ENCODE assay signal across 27 cellular contexts in genomic region chr12:101929365-101930041, GRCh38. TPM values are rescaled to one million over a fixed set of nuclear protein-coding genes. Genes with fewer than 3 reads are reported as not detected.
A peak's percentile ranks its signal among the peaks of the same experiment; 100 is the strongest.
DNase-seq lines count a peak whose midpoint lies in the region; ATAC-seq and TF ChIP-seq lines count a peak whose summit lies in the region.
"Had no signal": no experiment of that assay in that cellular context is flagged by ENCODE, and none has a peak within 500 bp of the region (broad histone marks: within the 10 kb centered on the region; RNA-seq: fewer than 3 reads in every experiment).

No MANE protein-coding gene starts in this region.

- H3K4me3 ChIP-seq in OCI-LY3 (ENCODE audit: low read length) (peak overlapping the region; percentile 85), gastrocnemius medialis (no peak overlapping the region)
- H3K4me3 ChIP-seq: cardiac muscle cell, lung, Peyer's patch, psoas muscle, SJSA1, thyroid gland had no signal

- no peak for DNase-seq in stimulated activated naive CD8-positive, alpha-beta T cell treated with anti-CD3 and anti-CD28 coated beads, Interleukin-15, Interleukin-2, amounts not matched to agents 100 U/mL and 50 U/mL, for 24 hours
- no peak for DNase-seq in stimulated activated naive CD8-positive, alpha-beta T cell treated with anti-CD3 and anti-CD28 coated beads, Interleukin-15, amount 100 ng/mL, for 72 hours
- no peak for DNase-seq in gastrocnemius medialis
- no peak for DNase-seq in AG08396 (ENCODE audit: low spot score)
- DNase-seq in NK-92 (lab: John Stamatoyannopoulos, UW; ENCODE audit: unreplicated experiment) = no peak
- no peak for DNase-seq in foreskin melanocyte
- DNase-seq: activated CD8-positive, alpha-beta memory T cell treated with anti-CD3 and anti-CD28 coated beads for 24 hours; activated naive CD4-positive, alpha-beta T cell treated with anti-CD3 and anti-CD28 coated beads for 36 hours; activated T-cell treated with anti-CD3 and anti-CD28 coated beads, Interleukin-2, amount 50 U/mL, for 4 hours; cortex of kidney; DMS79 treated with DMSO at 0.1 percent for 48 hours; kidney glomerular epithelial cell; NCI-H1105 treated with DMSO at 0.1 percent for 48 hours; NCI-H2029 treated with DMSO at 0.1 percent for 48 hours; NCI-H446; NK-92 treated with Interleukin-12 subunit alpha and Interleukin-12 subunit beta, amount 100 ng/mL, for 24 hours; Peyer's patch; psoas muscle; T-helper 1 cell; thyroid gland had no signal

- H3K4me2 ChIP-seq in OCI-LY3 (ENCODE audit: low read length) = peak overlapping the region; percentile 81

- no peaks in the 10 kb centered on the region for H3K9me3 Mint-ChIP-seq in stimulated activated naive CD8-positive, alpha-beta T cell treated with anti-CD3 and anti-CD28 coated beads, Interleukin-15, amount 100 ng/mL, for 72 hours
- H3K9me3 Mint-ChIP-seq: activated naive CD4-positive, alpha-beta T cell treated with anti-CD3 and anti-CD28 coated beads for 36 hours; activated T-cell treated with anti-CD3 and anti-CD28 coated beads, Interleukin-2, amount 50 U/mL, for 4 hours; stimulated activated effector memory CD8-positive, alpha-beta T cell treated with anti-CD3 and anti-CD28 coated beads, Interleukin-12 subunit alpha, Interleukin-12 subunit beta, amount 100 ng/mL, for 72 hours had no signal

- no peaks in the 10 kb centered on the region for H4K20me1 ChIP-seq in OCI-LY3 (ENCODE audit: insufficient read depth, low read length)

- peaks cover 48% of the 10 kb centered on the region for H3K27me3 Mint-ChIP-seq in stimulated activated naive CD8-positive, alpha-beta T cell treated with anti-CD3 and anti-CD28 coated beads, Interleukin-15, amount 100 ng/mL, for 72 hours

- H3K9me3 ChIP-seq in OCI-LY3 (ENCODE audit: insufficient read depth, low read length) (no peaks in the 10 kb centered on the region), gastrocnemius medialis (no peaks in the 10 kb centered on the region)
- H3K9me3 ChIP-seq: Peyer's patch, psoas muscle, SJSA1, thyroid gland had no signal

- TF ChIP-seq POLR2A in gastrocnemius medialis (IDR thresholded peaks at IDR 0.05) = no peak

- no peak overlapping the region for H3K27ac Mint-ChIP-seq in stimulated activated naive CD8-positive, alpha-beta T cell treated with anti-CD3 and anti-CD28 coated beads, Interleukin-15, amount 100 ng/mL, for 72 hours
- H3K27ac Mint-ChIP-seq: activated naive CD4-positive, alpha-beta T cell treated with anti-CD3 and anti-CD28 coated beads for 36 hours; stimulated activated effector memory CD8-positive, alpha-beta T cell treated with anti-CD3 and anti-CD28 coated beads, Interleukin-12 subunit alpha, Interleukin-12 subunit beta, amount 100 ng/mL, for 72 hours had no signal

- H3K27ac ChIP-seq in OCI-LY3 (ENCODE audit: low read length) (peak overlapping the region; percentile 93), gastrocnemius medialis (no peak overlapping the region)
- H3K27ac ChIP-seq: cardiac muscle cell, Peyer's patch, psoas muscle, SJSA1, thyroid gland had no signal

- peaks cover 7% of the 10 kb centered on the region for H3K4me1 Mint-ChIP-seq in stimulated activated naive CD8-positive, alpha-beta T cell treated with anti-CD3 and anti-CD28 coated beads, Interleukin-15, amount 100 ng/mL, for 72 hours

- ATAC-seq in stimulated activated naive CD8-positive, alpha-beta T cell treated with anti-CD3 and anti-CD28 coated beads, Interleukin-15, Interleukin-2, amounts not matched to agents 100 U/mL and 50 U/mL, for 24 hours = peak; percentile 6
- no peak for ATAC-seq in stimulated activated naive CD8-positive, alpha-beta T cell treated with anti-CD3 and anti-CD28 coated beads, Interleukin-15, amount 100 ng/mL, for 72 hours
- ATAC-seq in GM19463 (IDR thresholded peaks at IDR 0.05; ENCODE audit: unreplicated experiment) (peak; percentile 25), gastrocnemius medialis (no peak)
- ATAC-seq: activated T-cell treated with anti-CD3 and anti-CD28 coated beads, Interleukin-2, amount 50 U/mL, for 4 hours; HCT116; psoas muscle had no signal

- intact Hi-C loops in gastrocnemius medialis (cut with DNase I; ENCODE audit: low total_unique reads) = loop anchor here (10.0 kb wide), 1 partner anchor 755 kb away; no protein-coding TSS in a partner anchor

- peaks cover 83% of the 10 kb centered on the region for H3K4me1 ChIP-seq in OCI-LY3 (ENCODE audit: low read length)
- no peaks in the 10 kb centered on the region for H3K4me1 ChIP-seq in gastrocnemius medialis
- H3K4me1 ChIP-seq: Peyer's patch, psoas muscle, SJSA1, thyroid gland had no signal

- peaks cover 32% of the 10 kb centered on the region for H3K79me2 ChIP-seq in OCI-LY3 (ENCODE audit: low read length)

- H3K27me3 ChIP-seq in OCI-LY3 (ENCODE audit: low read depth, low read length) = no peaks in the 10 kb centered on the region
- H3K27me3 ChIP-seq in gastrocnemius medialis = no peaks in the 10 kb centered on the region
- H3K27me3 ChIP-seq: cardiac muscle cell, Peyer's patch, SJSA1, thyroid gland had no signal

- H2AFZ ChIP-seq in OCI-LY3 (ENCODE audit: low read depth, low read length) = no peak overlapping the region

- H3K9ac ChIP-seq in OCI-LY3 (ENCODE audit: low read length) = peak overlapping the region; percentile 89

- in situ Hi-C loops in gastrocnemius medialis (cut with MboI; ENCODE audit: low sequenced_read_pairs in 4 of 4) = loop anchor here (25.0 kb wide), 2 partner anchors 558 to 833 kb away; partner anchors contain the start of gene IGF1 (in 3 of the 4)

- H3K36me3 ChIP-seq in OCI-LY3 (replicated peaks; ENCODE audit: low read depth, low read length) (peaks cover 37% of the 10 kb centered on the region), gastrocnemius medialis (no peaks in the 10 kb centered on the region)
- H3K36me3 ChIP-seq: cardiac muscle cell, Peyer's patch, SJSA1, thyroid gland had no signal

- no peak overlapping the region for H3K4me3 Mint-ChIP-seq in stimulated activated naive CD8-positive, alpha-beta T cell treated with anti-CD3 and anti-CD28 coated beads, Interleukin-15, amount 100 ng/mL, for 72 hours
- H3K4me3 Mint-ChIP-seq: activated naive CD4-positive, alpha-beta T cell treated with anti-CD3 and anti-CD28 coated beads for 36 hours; activated T-cell treated with anti-CD3 and anti-CD28 coated beads, Interleukin-2, amount 50 U/mL, for 4 hours; stimulated activated effector memory CD8-positive, alpha-beta T cell treated with anti-CD3 and anti-CD28 coated beads, Interleukin-12 subunit alpha, Interleukin-12 subunit beta, amount 100 ng/mL, for 72 hours had no signal

- TF ChIP-seq CTCF in OCI-LY3 (IDR thresholded peaks at IDR 0.05; ENCODE audit: low read depth, low read length) (no peak; the same call in 1 of the 2 replicates), gastrocnemius medialis (IDR thresholded peaks at IDR 0.05 in 4 of 5, conservative IDR thresholded peaks at IDR 0.05 in 1 of 5) (no peak)

RNA-seq across cellular contexts. Expression of gene DRAM1, which starts 52.1 kb away (rescaled TPM):
- 1 to 10 TPM; 2.9 to 7.2 (median 4.1) TPM for total RNA-seq in gastrocnemius medialis

Comparison
In these comparisons a context has a peak if more than half of its experiments do, and no peak if none do; other contexts are left out.
1. ATAC-seq: peak in stimulated activated naive CD8-positive, alpha-beta T cell treated with anti-CD3 and anti-CD28 coated beads, Interleukin-15, Interleukin-2, amounts not matched to agents 100 U/mL and 50 U/mL, for 24 hours (single experiment) and GM19463 (single experiment); none in stimulated activated naive CD8-positive, alpha-beta T cell treated with anti-CD3 and anti-CD28 coated beads, Interleukin-15, amount 100 ng/mL, for 72 hours (single experiment) and gastrocnemius medialis (0 of 2).